Comparison of ENCODE assay signal across 1 cellular context in the genomic region with DNA sequence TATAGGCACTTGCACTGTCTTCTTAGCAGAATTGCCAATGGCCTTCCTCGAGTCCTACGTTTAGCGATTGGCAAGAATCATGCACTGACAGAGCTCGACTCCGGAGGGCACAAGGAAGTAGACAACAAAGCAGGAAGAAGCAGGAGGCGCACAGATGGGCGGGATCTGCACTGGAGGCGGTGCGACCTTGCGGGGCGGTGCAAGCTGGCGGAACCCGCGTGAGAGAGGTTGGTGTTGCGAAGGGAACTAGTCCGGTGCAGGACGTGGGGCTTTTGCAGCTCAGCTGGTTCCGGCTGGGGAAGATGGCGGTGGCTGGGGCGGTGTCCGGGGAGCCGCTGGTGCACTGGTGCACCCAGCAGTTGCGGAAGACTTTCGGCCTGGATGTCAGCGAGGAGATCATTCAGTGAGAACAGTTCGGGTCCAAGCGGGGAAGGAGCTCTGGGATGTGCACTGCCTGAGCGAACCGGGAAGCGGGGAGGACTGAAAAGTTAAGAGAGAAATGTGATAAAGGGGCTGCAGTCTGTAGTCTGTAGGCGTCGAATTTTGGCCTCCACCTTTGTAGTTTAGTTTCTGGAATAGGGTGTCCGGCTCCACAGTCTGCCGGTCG.
TF ChIP-seq lines count a peak whose summit lies in the region.

Gene TRIP4, plus strand, starts transcription at position 275 of the 607 bp plus-strand sequence. Its CDS starts 28 bp downstream, at position 303.

TF ChIP-seq in WTC11, 78 proteins besides CTCF, POLR2A, EP300 and RAD21 (continued from another document and continues in another):
- TF ChIP-seq, protein P1, sequence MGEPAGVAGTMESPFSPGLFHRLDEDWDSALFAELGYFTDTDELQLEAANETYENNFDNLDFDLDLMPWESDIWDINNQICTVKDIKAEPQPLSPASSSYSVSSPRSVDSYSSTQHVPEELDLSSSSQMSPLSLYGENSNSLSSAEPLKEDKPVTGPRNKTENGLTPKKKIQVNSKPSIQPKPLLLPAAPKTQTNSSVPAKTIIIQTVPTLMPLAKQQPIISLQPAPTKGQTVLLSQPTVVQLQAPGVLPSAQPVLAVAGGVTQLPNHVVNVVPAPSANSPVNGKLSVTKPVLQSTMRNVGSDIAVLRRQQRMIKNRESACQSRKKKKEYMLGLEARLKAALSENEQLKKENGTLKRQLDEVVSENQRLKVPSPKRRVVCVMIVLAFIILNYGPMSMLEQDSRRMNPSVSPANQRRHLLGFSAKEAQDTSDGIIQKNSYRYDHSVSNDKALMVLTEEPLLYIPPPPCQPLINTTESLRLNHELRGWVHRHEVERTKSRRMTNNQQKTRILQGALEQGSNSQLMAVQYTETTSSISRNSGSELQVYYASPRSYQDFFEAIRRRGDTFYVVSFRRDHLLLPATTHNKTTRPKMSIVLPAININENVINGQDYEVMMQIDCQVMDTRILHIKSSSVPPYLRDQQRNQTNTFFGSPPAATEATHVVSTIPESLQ (CRISPR knock-in tag; IDR thresholded peaks at IDR 0.05), result no peak
- TF ChIP-seq FOXK1 (CRISPR knock-in tag; IDR thresholded peaks at IDR 0.05), result peak; percentile 98
- TF ChIP-seq MXD4 (CRISPR knock-in tag; IDR thresholded peaks at IDR 0.05; ENCODE audit: borderline replicate concordance), result no peak
- peak; percentile 42; the same call in 1 of the 2 replicates for TF ChIP-seq ZNF232 (CRISPR knock-in tag; IDR thresholded peaks at IDR 0.05)
- TF ChIP-seq, protein P2, sequence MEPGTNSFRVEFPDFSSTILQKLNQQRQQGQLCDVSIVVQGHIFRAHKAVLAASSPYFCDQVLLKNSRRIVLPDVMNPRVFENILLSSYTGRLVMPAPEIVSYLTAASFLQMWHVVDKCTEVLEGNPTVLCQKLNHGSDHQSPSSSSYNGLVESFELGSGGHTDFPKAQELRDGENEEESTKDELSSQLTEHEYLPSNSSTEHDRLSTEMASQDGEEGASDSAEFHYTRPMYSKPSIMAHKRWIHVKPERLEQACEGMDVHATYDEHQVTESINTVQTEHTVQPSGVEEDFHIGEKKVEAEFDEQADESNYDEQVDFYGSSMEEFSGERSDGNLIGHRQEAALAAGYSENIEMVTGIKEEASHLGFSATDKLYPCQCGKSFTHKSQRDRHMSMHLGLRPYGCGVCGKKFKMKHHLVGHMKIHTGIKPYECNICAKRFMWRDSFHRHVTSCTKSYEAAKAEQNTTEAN (CRISPR knock-in tag; IDR thresholded peaks at IDR 0.05), result peak; percentile 62; the same call in 1 of the 2 replicates
- peak; percentile 89 for TF ChIP-seq ZBTB21 (CRISPR knock-in tag; IDR thresholded peaks at IDR 0.05; ENCODE audit: borderline replicate concordance)
- TF ChIP-seq ZNF532 (CRISPR knock-in tag; IDR thresholded peaks at IDR 0.05; ENCODE audit: borderline replicate concordance), result no peak
- no peak for TF ChIP-seq SMAD3 (CRISPR knock-in tag; IDR thresholded peaks at IDR 0.05; ENCODE audit: borderline replicate concordance)
- no peak for TF ChIP-seq ZNF263 (CRISPR knock-in tag; IDR thresholded peaks at IDR 0.05; ENCODE audit: low read depth)
- no peak for TF ChIP-seq ZNF219 (CRISPR knock-in tag; IDR thresholded peaks at IDR 0.05; ENCODE audit: borderline replicate concordance)
- no peak for TF ChIP-seq NFYB (CRISPR knock-in tag; conservative IDR thresholded peaks at IDR 0.05; ENCODE audit: low read depth)
- TF ChIP-seq, protein P3, sequence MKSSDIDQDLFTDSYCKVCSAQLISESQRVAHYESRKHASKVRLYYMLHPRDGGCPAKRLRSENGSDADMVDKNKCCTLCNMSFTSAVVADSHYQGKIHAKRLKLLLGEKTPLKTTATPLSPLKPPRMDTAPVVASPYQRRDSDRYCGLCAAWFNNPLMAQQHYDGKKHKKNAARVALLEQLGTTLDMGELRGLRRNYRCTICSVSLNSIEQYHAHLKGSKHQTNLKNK (CRISPR knock-in tag; IDR thresholded peaks at IDR 0.05), result no peak
- TF ChIP-seq OVOL2 (CRISPR knock-in tag; IDR thresholded peaks at IDR 0.05; ENCODE audit: borderline replicate concordance), result no peak
- TF ChIP-seq, protein P4, sequence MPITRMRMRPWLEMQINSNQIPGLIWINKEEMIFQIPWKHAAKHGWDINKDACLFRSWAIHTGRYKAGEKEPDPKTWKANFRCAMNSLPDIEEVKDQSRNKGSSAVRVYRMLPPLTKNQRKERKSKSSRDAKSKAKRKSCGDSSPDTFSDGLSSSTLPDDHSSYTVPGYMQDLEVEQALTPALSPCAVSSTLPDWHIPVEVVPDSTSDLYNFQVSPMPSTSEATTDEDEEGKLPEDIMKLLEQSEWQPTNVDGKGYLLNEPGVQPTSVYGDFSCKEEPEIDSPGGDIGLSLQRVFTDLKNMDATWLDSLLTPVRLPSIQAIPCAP (CRISPR knock-in tag; IDR thresholded peaks at IDR 0.05), result no peak
- TF ChIP-seq, protein P5, sequence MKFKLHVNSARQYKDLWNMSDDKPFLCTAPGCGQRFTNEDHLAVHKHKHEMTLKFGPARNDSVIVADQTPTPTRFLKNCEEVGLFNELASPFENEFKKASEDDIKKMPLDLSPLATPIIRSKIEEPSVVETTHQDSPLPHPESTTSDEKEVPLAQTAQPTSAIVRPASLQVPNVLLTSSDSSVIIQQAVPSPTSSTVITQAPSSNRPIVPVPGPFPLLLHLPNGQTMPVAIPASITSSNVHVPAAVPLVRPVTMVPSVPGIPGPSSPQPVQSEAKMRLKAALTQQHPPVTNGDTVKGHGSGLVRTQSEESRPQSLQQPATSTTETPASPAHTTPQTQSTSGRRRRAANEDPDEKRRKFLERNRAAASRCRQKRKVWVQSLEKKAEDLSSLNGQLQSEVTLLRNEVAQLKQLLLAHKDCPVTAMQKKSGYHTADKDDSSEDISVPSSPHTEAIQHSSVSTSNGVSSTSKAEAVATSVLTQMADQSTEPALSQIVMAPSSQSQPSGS (CRISPR knock-in tag; IDR thresholded peaks at IDR 0.05; ENCODE audit: borderline replicate concordance, low read depth), result no peak; the same call in 1 of the 2 replicates
- TF ChIP-seq AR (CRISPR knock-in tag; IDR thresholded peaks at IDR 0.05), result no peak
- TF ChIP-seq, protein P6, sequence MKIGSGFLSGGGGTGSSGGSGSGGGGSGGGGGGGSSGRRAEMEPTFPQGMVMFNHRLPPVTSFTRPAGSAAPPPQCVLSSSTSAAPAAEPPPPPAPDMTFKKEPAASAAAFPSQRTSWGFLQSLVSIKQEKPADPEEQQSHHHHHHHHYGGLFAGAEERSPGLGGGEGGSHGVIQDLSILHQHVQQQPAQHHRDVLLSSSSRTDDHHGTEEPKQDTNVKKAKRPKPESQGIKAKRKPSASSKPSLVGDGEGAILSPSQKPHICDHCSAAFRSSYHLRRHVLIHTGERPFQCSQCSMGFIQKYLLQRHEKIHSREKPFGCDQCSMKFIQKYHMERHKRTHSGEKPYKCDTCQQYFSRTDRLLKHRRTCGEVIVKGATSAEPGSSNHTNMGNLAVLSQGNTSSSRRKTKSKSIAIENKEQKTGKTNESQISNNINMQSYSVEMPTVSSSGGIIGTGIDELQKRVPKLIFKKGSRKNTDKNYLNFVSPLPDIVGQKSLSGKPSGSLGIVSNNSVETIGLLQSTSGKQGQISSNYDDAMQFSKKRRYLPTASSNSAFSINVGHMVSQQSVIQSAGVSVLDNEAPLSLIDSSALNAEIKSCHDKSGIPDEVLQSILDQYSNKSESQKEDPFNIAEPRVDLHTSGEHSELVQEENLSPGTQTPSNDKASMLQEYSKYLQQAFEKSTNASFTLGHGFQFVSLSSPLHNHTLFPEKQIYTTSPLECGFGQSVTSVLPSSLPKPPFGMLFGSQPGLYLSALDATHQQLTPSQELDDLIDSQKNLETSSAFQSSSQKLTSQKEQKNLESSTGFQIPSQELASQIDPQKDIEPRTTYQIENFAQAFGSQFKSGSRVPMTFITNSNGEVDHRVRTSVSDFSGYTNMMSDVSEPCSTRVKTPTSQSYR (CRISPR knock-in tag; IDR thresholded peaks at IDR 0.05), result 0 out of 2 replicates have a peak, but pooled peaks have one; percentile 67
- no peak for TF ChIP-seq NR1H2 (CRISPR knock-in tag; IDR thresholded peaks at IDR 0.05)
- TF ChIP-seq, protein P7, sequence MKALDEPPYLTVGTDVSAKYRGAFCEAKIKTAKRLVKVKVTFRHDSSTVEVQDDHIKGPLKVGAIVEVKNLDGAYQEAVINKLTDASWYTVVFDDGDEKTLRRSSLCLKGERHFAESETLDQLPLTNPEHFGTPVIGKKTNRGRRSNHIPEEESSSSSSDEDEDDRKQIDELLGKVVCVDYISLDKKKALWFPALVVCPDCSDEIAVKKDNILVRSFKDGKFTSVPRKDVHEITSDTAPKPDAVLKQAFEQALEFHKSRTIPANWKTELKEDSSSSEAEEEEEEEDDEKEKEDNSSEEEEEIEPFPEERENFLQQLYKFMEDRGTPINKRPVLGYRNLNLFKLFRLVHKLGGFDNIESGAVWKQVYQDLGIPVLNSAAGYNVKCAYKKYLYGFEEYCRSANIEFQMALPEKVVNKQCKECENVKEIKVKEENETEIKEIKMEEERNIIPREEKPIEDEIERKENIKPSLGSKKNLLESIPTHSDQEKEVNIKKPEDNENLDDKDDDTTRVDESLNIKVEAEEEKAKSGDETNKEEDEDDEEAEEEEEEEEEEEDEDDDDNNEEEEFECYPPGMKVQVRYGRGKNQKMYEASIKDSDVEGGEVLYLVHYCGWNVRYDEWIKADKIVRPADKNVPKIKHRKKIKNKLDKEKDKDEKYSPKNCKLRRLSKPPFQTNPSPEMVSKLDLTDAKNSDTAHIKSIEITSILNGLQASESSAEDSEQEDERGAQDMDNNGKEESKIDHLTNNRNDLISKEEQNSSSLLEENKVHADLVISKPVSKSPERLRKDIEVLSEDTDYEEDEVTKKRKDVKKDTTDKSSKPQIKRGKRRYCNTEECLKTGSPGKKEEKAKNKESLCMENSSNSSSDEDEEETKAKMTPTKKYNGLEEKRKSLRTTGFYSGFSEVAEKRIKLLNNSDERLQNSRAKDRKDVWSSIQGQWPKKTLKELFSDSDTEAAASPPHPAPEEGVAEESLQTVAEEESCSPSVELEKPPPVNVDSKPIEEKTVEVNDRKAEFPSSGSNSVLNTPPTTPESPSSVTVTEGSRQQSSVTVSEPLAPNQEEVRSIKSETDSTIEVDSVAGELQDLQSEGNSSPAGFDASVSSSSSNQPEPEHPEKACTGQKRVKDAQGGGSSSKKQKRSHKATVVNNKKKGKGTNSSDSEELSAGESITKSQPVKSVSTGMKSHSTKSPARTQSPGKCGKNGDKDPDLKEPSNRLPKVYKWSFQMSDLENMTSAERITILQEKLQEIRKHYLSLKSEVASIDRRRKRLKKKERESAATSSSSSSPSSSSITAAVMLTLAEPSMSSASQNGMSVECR (CRISPR knock-in tag; IDR thresholded peaks at IDR 0.05; ENCODE audit: borderline replicate concordance), result peak; percentile 94
- no peak for TF ChIP-seq ELF4 (CRISPR knock-in tag; IDR thresholded peaks at IDR 0.05; ENCODE audit: low read depth)
- TF ChIP-seq CREB1 (CRISPR knock-in tag; IDR thresholded peaks at IDR 0.05), result no peak; the same call in 1 of the 2 replicates
